ENCODE assay signal across 16 cellular contexts in the genomic region with DNA sequence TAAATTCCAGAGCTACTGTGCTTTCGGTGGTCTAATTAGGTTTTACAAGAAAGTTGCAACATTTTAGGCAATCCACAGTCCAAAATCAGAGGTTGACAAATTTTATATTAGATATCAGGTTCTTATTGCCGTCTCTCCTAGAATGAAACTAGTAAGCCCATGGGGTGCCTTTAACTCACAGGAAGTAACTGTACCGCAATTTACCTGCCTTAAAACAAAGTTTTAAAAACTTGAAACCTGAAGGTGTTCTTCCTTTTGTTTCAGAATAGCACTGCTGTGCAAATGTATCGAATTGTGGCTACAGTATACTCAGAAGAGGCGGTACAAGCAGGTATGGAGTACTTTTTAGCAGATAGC.
DNase-seq lines count a peak whose midpoint lies in the region; ATAC-seq, FAIRE-seq and TF ChIP-seq lines count a peak whose summit lies in the region.
"Had no signal": no experiment of that assay in that cellular context is flagged by ENCODE, and none has a peak within 500 bp of the region (broad histone marks: within the 10 kb centered on the region; RNA-seq: fewer than 3 reads in every experiment).

No MANE protein-coding gene starts in this region.

- no peaks in the 10 kb centered on the region for H3K27me3 Mint-ChIP-seq in stimulated activated naive CD8-positive, alpha-beta T cell treated with anti-CD3 and anti-CD28 coated beads, Interleukin-15, Interleukin-2, amounts not matched to agents 100 ng/mL and 50 ng/mL, for 24 hours
- H3K27me3 Mint-ChIP-seq in activated CD4-positive, alpha-beta memory T cell treated with anti-CD3 and anti-CD28 coated beads, Interleukin-2, amount 10 ng/mL, durations not matched to agents 7 days and 5 days: no peaks in the 10 kb centered on the region

- BruUV-seq in endothelial cell of umbilical vein (replicated peaks; lab: Mats Ljungman, UMichigan): no TSS peak

- peak overlapping the region; percentile 68 for H3K4me2 ChIP-seq in endothelial cell of umbilical vein (ENCODE audit: insufficient read depth, low read length)

- H3K9ac ChIP-seq in endothelial cell of umbilical vein (replicated peaks; ENCODE audit: extremely low read depth, insufficient read depth, low read length): no peak overlapping the region

- H3K9me3 ChIP-seq in endothelial cell of umbilical vein (replicated peaks; ENCODE audit: control insufficient read depth, insufficient read depth, low read length): no peaks in the 10 kb centered on the region

- H3K27ac ChIP-seq in endothelial cell of umbilical vein (ENCODE audit: insufficient read depth, low read depth, low read length): peak overlapping the region; percentile 69

- peak overlapping the region; percentile 7 for H3K27ac Mint-ChIP-seq in stimulated activated naive CD8-positive, alpha-beta T cell treated with anti-CD3 and anti-CD28 coated beads, Interleukin-15, Interleukin-2, amounts not matched to agents 100 ng/mL and 50 ng/mL, for 24 hours
- peak overlapping the region; percentile 70 for H3K27ac Mint-ChIP-seq in activated CD4-positive, alpha-beta memory T cell treated with anti-CD3 and anti-CD28 coated beads, Interleukin-2, amount 10 ng/mL, durations not matched to agents 7 days and 5 days
- H3K27ac Mint-ChIP-seq: activated naive CD4-positive, alpha-beta T cell treated with anti-CD3 and anti-CD28 coated beads for 36 hours; WTC11 had no signal

- no peaks in the 10 kb centered on the region for H3K79me2 ChIP-seq in endothelial cell of umbilical vein (ENCODE audit: control insufficient read depth, insufficient read depth, low read length)

- no peak for TF ChIP-seq POLR2A in endothelial cell of umbilical vein (IDR thresholded peaks at IDR 0.05; ENCODE audit: low read depth, low read length)

- no peak for FAIRE-seq in endothelial cell of umbilical vein (lab: Jason Lieb, UNC)
- FAIRE-seq: bronchial epithelial cell had no signal

- H2AFZ ChIP-seq in endothelial cell of umbilical vein (ENCODE audit: low read depth, low read length): no peak overlapping the region

- peaks cover 66% of the 10 kb centered on the region for H3K36me3 Mint-ChIP-seq in stimulated activated naive CD8-positive, alpha-beta T cell treated with anti-CD3 and anti-CD28 coated beads, Interleukin-15, Interleukin-2, amounts not matched to agents 100 ng/mL and 50 ng/mL, for 24 hours (ENCODE audit: low read depth)
- H3K36me3 Mint-ChIP-seq in activated CD4-positive, alpha-beta memory T cell treated with anti-CD3 and anti-CD28 coated beads, Interleukin-2, amount 10 ng/mL, durations not matched to agents 7 days and 5 days (ENCODE audit: low read depth): peaks cover 69% of the 10 kb centered on the region

- H3K4me3 ChIP-seq in endothelial cell of umbilical vein (replicated peaks in 1 of 3; ENCODE audit: insufficient read depth in 1 of 3, low read depth in 1 of 3, low read length in 3 of 3): no peak overlapping the region

- dilution Hi-C loops in endothelial cell of umbilical vein (cut with MboI; ENCODE audit: extremely low pct_ligation_motif_present, low sequenced_read_pairs): no loop called here

- peaks cover 22% of the 10 kb centered on the region for H3K4me1 ChIP-seq in endothelial cell of umbilical vein (ENCODE audit: control insufficient read depth, extremely low read depth, insufficient read depth, low read length)

- H3K4me3 Mint-ChIP-seq in stimulated activated naive CD8-positive, alpha-beta T cell treated with anti-CD3 and anti-CD28 coated beads, Interleukin-15, Interleukin-2, amounts not matched to agents 100 ng/mL and 50 ng/mL, for 24 hours: no peak overlapping the region
- no peak overlapping the region for H3K4me3 Mint-ChIP-seq in activated CD4-positive, alpha-beta memory T cell treated with anti-CD3 and anti-CD28 coated beads, Interleukin-2, amount 10 ng/mL, durations not matched to agents 7 days and 5 days
- H3K4me3 Mint-ChIP-seq: activated naive CD4-positive, alpha-beta T cell treated with anti-CD3 and anti-CD28 coated beads for 36 hours; WTC11 had no signal

- POLR2A ChIA-PET in activated CD4-positive, alpha-beta memory T cell treated with anti-CD3 and anti-CD28 coated beads, Interleukin-2, amount 10 ng/mL, durations not matched to agents 7 days and 5 days (lab: Charles Lee): interaction anchor here (0.8 to 3.8 kb wide), 6 partner anchors 10 to 95 kb away, joined by 3 to 15 read pairs (median 3); a partner anchor contains a TSS
- POLR2A ChIA-PET in endothelial cell of umbilical vein (lab: Charles Lee): no interaction called here

- intact Hi-C loops in endothelial cell of umbilical vein (cut with micrococcal nuclease): no loop called here

- no peak for DNase-seq in stimulated activated naive CD8-positive, alpha-beta T cell treated with anti-CD3 and anti-CD28 coated beads, Interleukin-15, Interleukin-2, amounts not matched to agents 100 U/mL and 50 U/mL, for 24 hours
- no peak for DNase-seq in activated CD4-positive, alpha-beta memory T cell treated with anti-CD3 and anti-CD28 coated beads, Interleukin-2, amount 10 ng/mL, durations not matched to agents 7 days and 5 days
- DNase-seq in endothelial cell of umbilical vein (ENCODE audit: low read depth, low spot score): no peak
- DNase-seq in NCI-H1417 (lab: John Stamatoyannopoulos, UW): no peak
- no peak for DNase-seq in NCI-H2227 (lab: John Stamatoyannopoulos, UW; ENCODE audit: unreplicated experiment)
- DNase-seq: Karpas-422, left ventricle myocardium superior, NCI-H748 treated with DMSO at 0.1 percent for 48 hours, SHP77 treated with DMSO at 0.1 percent for 48 hours had no signal

- peaks cover 49% of the 10 kb centered on the region for H3K4me1 Mint-ChIP-seq in stimulated activated naive CD8-positive, alpha-beta T cell treated with anti-CD3 and anti-CD28 coated beads, Interleukin-15, Interleukin-2, amounts not matched to agents 100 ng/mL and 50 ng/mL, for 24 hours (ENCODE audit: low read depth)
- peaks cover 50% of the 10 kb centered on the region for H3K4me1 Mint-ChIP-seq in activated CD4-positive, alpha-beta memory T cell treated with anti-CD3 and anti-CD28 coated beads, Interleukin-2, amount 10 ng/mL, durations not matched to agents 7 days and 5 days
- H3K4me1 Mint-ChIP-seq: WTC11 had no signal

- H3K27me3 ChIP-seq in endothelial cell of umbilical vein (ENCODE audit: control insufficient read depth in 2 of 2, insufficient read depth in 2 of 2, low read length in 2 of 2): no peaks in the 10 kb centered on the region

- CTCF ChIA-PET in activated CD4-positive, alpha-beta memory T cell treated with anti-CD3 and anti-CD28 coated beads, Interleukin-2, amount 10 ng/mL, durations not matched to agents 7 days and 5 days (lab: Charles Lee): interaction anchor here (0.6 to 3.4 kb wide), 3 partner anchors 28 to 818 kb away, joined by 3 to 11 read pairs (median 4); no protein-coding TSS in a partner anchor
- CTCF ChIA-PET in endothelial cell of umbilical vein (lab: Charles Lee): interaction anchor here (0.6 to 2.3 kb wide), 8 partner anchors 23 to 133 kb away, joined by 3 to 8 read pairs (median 4); no protein-coding TSS in a partner anchor

- no peaks in the 10 kb centered on the region for H4K20me1 ChIP-seq in endothelial cell of umbilical vein (replicated peaks; ENCODE audit: control insufficient read depth, extremely low read depth, insufficient read depth, low read length)

- H3K9me1 ChIP-seq in endothelial cell of umbilical vein (replicated peaks; ENCODE audit: control insufficient read depth, extremely low read depth, insufficient read depth, low read length): no peaks in the 10 kb centered on the region

- H3K36me3 ChIP-seq in endothelial cell of umbilical vein (ENCODE audit: control insufficient read depth in 2 of 2, extremely low read depth in 1 of 2, insufficient read depth in 2 of 2, low read length in 2 of 2): peaks cover 0 to 6% of the 10 kb centered on the region in 2 experiments

- no peak for TF ChIP-seq CTCF in endothelial cell of umbilical vein (IDR thresholded peaks at IDR 0.05; ENCODE audit: extremely low read depth in 1 of 2, insufficient read depth in 1 of 2, low read depth in 1 of 2, low read length in 2 of 2)

- no peaks in the 10 kb centered on the region for H3K9me3 Mint-ChIP-seq in stimulated activated naive CD8-positive, alpha-beta T cell treated with anti-CD3 and anti-CD28 coated beads, Interleukin-15, Interleukin-2, amounts not matched to agents 100 ng/mL and 50 ng/mL, for 24 hours
- no peaks in the 10 kb centered on the region for H3K9me3 Mint-ChIP-seq in activated CD4-positive, alpha-beta memory T cell treated with anti-CD3 and anti-CD28 coated beads, Interleukin-2, amount 10 ng/mL, durations not matched to agents 7 days and 5 days
- H3K9me3 Mint-ChIP-seq: activated naive CD4-positive, alpha-beta T cell treated with anti-CD3 and anti-CD28 coated beads for 36 hours; WTC11 had no signal

- ATAC-seq in stimulated activated naive CD8-positive, alpha-beta T cell treated with anti-CD3 and anti-CD28 coated beads, Interleukin-15, Interleukin-2, amounts not matched to agents 100 U/mL and 50 U/mL, for 24 hours: no peak
- ATAC-seq in HG03460 (IDR thresholded peaks at IDR 0.05; ENCODE audit: unreplicated experiment) (no peak), HG03520 (IDR thresholded peaks at IDR 0.05; ENCODE audit: unreplicated experiment) (no peak)
- ATAC-seq: HCT116, left ventricle myocardium superior, WTC11 had no signal

TF ChIP-seq in endothelial cell of umbilical vein, 7 proteins besides CTCF, POLR2A, EP300 and RAD21:
- TF ChIP-seq FOS (IDR thresholded peaks at IDR 0.05; ENCODE audit: borderline replicate concordance, insufficient read depth, low read length): no peak
